ENCODE assay signal across 24 cellular contexts in the genomic region with DNA sequence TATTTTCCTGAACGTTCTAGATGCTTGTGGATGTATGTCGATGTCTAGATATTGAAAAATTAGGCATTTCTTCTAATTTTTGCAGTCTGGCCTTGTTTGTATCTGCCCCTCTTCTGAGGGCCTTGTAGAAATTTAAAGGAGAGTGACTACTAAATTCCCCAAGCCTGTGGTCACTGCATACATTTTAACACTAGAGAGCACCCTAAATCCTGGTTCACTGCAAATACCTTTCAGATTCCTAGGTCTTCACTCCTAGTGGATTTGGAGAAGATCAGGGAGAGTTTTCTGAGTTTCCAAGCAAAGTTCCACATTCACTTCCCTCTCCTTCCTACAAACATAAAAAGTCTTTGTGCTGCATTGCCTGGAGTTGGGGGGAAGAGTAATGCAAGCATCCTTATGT.
"Had no signal": no experiment of that assay in that cellular context is flagged by ENCODE, and none has a peak within 500 bp of the region (broad histone marks: within the 10 kb centered on the region; RNA-seq: fewer than 3 reads in every experiment).

No MANE protein-coding gene starts in this region.

- H3K27me3 ChIP-seq: esophagus muscularis mucosa, foreskin keratinocyte, heart right ventricle, left lung, ovary, right lobe of liver, tibial nerve had no signal

- H3K4me3 ChIP-seq: esophagus muscularis mucosa, heart right ventricle, left lung, lower lobe of right lung, ovary, right lobe of liver, tibial nerve had no signal

- H3K4me1 ChIP-seq: esophagus muscularis mucosa, foreskin keratinocyte, heart right ventricle, left lung, lower lobe of right lung, right lobe of liver, tibial nerve had no signal

- ATAC-seq: foreskin keratinocyte; heart right ventricle; left lung; lower lobe of right lung; natural killer cell treated with Interleukin-12 subunit alpha and Interleukin-12 subunit beta and Interleukin-15 and Interleukin-18, amount 100 ng/mL, for 72 hours; right lobe of liver had no signal

- H3K27ac Mint-ChIP-seq: activated CD4-positive, alpha-beta memory T cell treated with anti-CD3 and anti-CD28 coated beads, Interleukin-2, amount 10 ng/mL, durations not matched to agents 7 days and 5 days; activated T-cell treated with anti-CD3 and anti-CD28 coated beads, Interleukin-2, amount 50 U/mL, for 24 hours; dendritic cell treated with granulocyte-macrophage colony-stimulating factor and Interleukin-4, amounts not matched to agents 40 ng/mL and 50 ng/mL, for 4 days; natural killer cell treated with Interleukin-12 subunit alpha and Interleukin-12 subunit beta and Interleukin-15 and Interleukin-18, amount 100 ng/mL, for 72 hours; progenitor cell of endocrine pancreas had no signal

- H3K36me3 ChIP-seq: esophagus muscularis mucosa, heart right ventricle, left lung, lower lobe of right lung, ovary, right lobe of liver, tibial nerve, WERI-Rb-1 had no signal

- H3K4me3 Mint-ChIP-seq: activated CD4-positive, alpha-beta memory T cell treated with anti-CD3 and anti-CD28 coated beads, Interleukin-2, amount 10 ng/mL, durations not matched to agents 7 days and 5 days; activated CD4-positive, alpha-beta T cell treated with anti-CD3 and anti-CD28 coated beads, Interleukin-2, amount 10 ng/mL, durations not matched to agents 7 days and 5 days; activated T-cell treated with anti-CD3 and anti-CD28 coated beads, Interleukin-2, amount 50 U/mL, for 24 hours; central memory CD8-positive, alpha-beta T cell; dendritic cell treated with granulocyte-macrophage colony-stimulating factor and Interleukin-4, amounts not matched to agents 40 ng/mL and 50 ng/mL, for 4 days; natural killer cell treated with Interleukin-12 subunit alpha and Interleukin-12 subunit beta and Interleukin-15 and Interleukin-18, amount 100 ng/mL, for 72 hours had no signal

- H3K27me3 Mint-ChIP-seq: activated CD4-positive, alpha-beta memory T cell treated with anti-CD3 and anti-CD28 coated beads, Interleukin-2, amount 10 ng/mL, durations not matched to agents 7 days and 5 days; activated CD4-positive, alpha-beta T cell treated with anti-CD3 and anti-CD28 coated beads, Interleukin-2, amount 10 ng/mL, durations not matched to agents 7 days and 5 days; activated T-cell treated with anti-CD3 and anti-CD28 coated beads, Interleukin-2, amount 50 U/mL, for 24 hours; central memory CD8-positive, alpha-beta T cell; dendritic cell treated with granulocyte-macrophage colony-stimulating factor and Interleukin-4, amounts not matched to agents 40 ng/mL and 50 ng/mL, for 4 days; natural killer cell treated with Interleukin-12 subunit alpha and Interleukin-12 subunit beta and Interleukin-15 and Interleukin-18, amount 100 ng/mL, for 72 hours; progenitor cell of endocrine pancreas had no signal

- H3K4me1 Mint-ChIP-seq: activated CD4-positive, alpha-beta memory T cell treated with anti-CD3 and anti-CD28 coated beads, Interleukin-2, amount 10 ng/mL, durations not matched to agents 7 days and 5 days; activated CD4-positive, alpha-beta T cell treated with anti-CD3 and anti-CD28 coated beads, Interleukin-2, amount 10 ng/mL, durations not matched to agents 7 days and 5 days; central memory CD8-positive, alpha-beta T cell had no signal

- DNase-seq: activated CD4-positive, alpha-beta memory T cell treated with anti-CD3 and anti-CD28 coated beads, Interleukin-2, amount 10 ng/mL, durations not matched to agents 7 days and 5 days; activated CD4-positive, alpha-beta T cell treated with anti-CD3 and anti-CD28 coated beads, Interleukin-2, amount 10 ng/mL, durations not matched to agents 7 days and 5 days; activated CD4-positive, CD25-positive, alpha-beta regulatory T cell treated with anti-CD3 and anti-CD28 coated beads, Interleukin-2, amount 50 U/mL, for 72 hours; activated CD8-positive, alpha-beta memory T cell treated with anti-CD3 and anti-CD28 coated beads, Interleukin-2, amount 50 U/mL, for 48 hours; activated gamma-delta T cell; activated naive CD4-positive, alpha-beta T cell treated with anti-CD3 and anti-CD28 coated beads, Interleukin-2, amount 50 U/mL, for 16 hours; activated T-cell treated with anti-CD3 and anti-CD28 coated beads, Interleukin-2, amount 50 U/mL, for 24 hours; foreskin keratinocyte; heart right ventricle; left lung; lower lobe of right lung; mesenchymal stem cell; ovary; right lobe of liver; stimulated activated CD4-positive, alpha-beta T cell treated with anti-CD3 and anti-CD28 coated beads, Interleukin-2, amount 100 ng/mL, for 48 hours; stimulated activated naive CD4-positive, alpha-beta T cell treated with Interleukin-2 at 50 U/mL for 16 hours; T1000; WERI-Rb-1 had no signal

- H3K27ac ChIP-seq: esophagus muscularis mucosa, foreskin keratinocyte, heart right ventricle, left lung, lower lobe of right lung, ovary, right lobe of liver, tibial nerve, WERI-Rb-1 had no signal
